8 cellular contexts compared by ENCODE assay signal in genomic region chr3:128068156-128068620, GRCh38. TPM values are rescaled to one million over a fixed set of nuclear protein-coding genes. Genes with fewer than 3 reads are reported as not detected.
A peak's percentile ranks its signal among the peaks of the same experiment; 100 is the strongest.
DNase-seq lines count a peak whose midpoint lies in the region; ATAC-seq and TF ChIP-seq lines count a peak whose summit lies in the region.

No MANE protein-coding gene starts in this region.

- ATAC-seq in GM18861 (IDR thresholded peaks at IDR 0.05; ENCODE audit: unreplicated experiment), result no peak
- ATAC-seq in HG02798 (IDR thresholded peaks at IDR 0.05; ENCODE audit: poor library complexity, unreplicated experiment), result no peak

- DNase-seq in NCI-H2081 (lab: John Stamatoyannopoulos, UW) (peak; percentile 32 to 56), NCI-H2081 treated with DMSO at 0.1 percent for 48 hours (lab: John Stamatoyannopoulos, UW) (no peak), HuH-7.5 (ENCODE audit: low spot score) (peak; percentile 68), SW480 (ENCODE audit: low spot score) (peak; percentile 31), fibroblast of mammary gland (ENCODE audit: low read depth) (peak; percentile 69), renal cortical epithelial cell (ENCODE audit: low read depth) (peak; percentile 52)

- TF ChIP-seq CTCF in fibroblast of mammary gland (conservative IDR thresholded peaks at IDR 0.05; ENCODE audit: control insufficient read depth, insufficient read depth, low read depth, low read length), result peak; percentile 69

- H3K4me3 ChIP-seq in fibroblast of mammary gland (ENCODE audit: control insufficient read depth, low read depth, low read length), result no peak overlapping the region

RNA-seq across cellular contexts. Expression of gene SEC61A1, which starts 16.0 kb away (rescaled TPM):
- 244 and 294 TPM in 2 replicates for total RNA-seq in renal cortical epithelial cell

RNA-seq across cellular contexts. Expression of gene RUVBL1, which starts 55.4 kb away (rescaled TPM):
- total RNA-seq in renal cortical epithelial cell, result 79.1 and 86.7 TPM in 2 replicates
